ENCODE assay signal across 1 cellular context in genomic region chr5:120330555-120330954, GRCh38.
TF ChIP-seq lines count a peak whose summit lies in the region.

No MANE protein-coding gene starts in this region.

TF ChIP-seq in SK-N-SH, 30 proteins besides CTCF, POLR2A, EP300 and RAD21 (continued from another document):
- TF ChIP-seq IRF3 (IDR thresholded peaks at IDR 0.05; ENCODE audit: low read depth, low read length): no peak
- no peak for TF ChIP-seq FOXM1 (IDR thresholded peaks at IDR 0.05; ENCODE audit: low read depth)
- no peak for TF ChIP-seq YY1 (IDR thresholded peaks at IDR 0.05; ENCODE audit: low read depth)
- TF ChIP-seq SIN3A (IDR thresholded peaks at IDR 0.05; ENCODE audit: borderline replicate concordance, low read depth, low read length): no peak
